In the genomic region with DNA sequence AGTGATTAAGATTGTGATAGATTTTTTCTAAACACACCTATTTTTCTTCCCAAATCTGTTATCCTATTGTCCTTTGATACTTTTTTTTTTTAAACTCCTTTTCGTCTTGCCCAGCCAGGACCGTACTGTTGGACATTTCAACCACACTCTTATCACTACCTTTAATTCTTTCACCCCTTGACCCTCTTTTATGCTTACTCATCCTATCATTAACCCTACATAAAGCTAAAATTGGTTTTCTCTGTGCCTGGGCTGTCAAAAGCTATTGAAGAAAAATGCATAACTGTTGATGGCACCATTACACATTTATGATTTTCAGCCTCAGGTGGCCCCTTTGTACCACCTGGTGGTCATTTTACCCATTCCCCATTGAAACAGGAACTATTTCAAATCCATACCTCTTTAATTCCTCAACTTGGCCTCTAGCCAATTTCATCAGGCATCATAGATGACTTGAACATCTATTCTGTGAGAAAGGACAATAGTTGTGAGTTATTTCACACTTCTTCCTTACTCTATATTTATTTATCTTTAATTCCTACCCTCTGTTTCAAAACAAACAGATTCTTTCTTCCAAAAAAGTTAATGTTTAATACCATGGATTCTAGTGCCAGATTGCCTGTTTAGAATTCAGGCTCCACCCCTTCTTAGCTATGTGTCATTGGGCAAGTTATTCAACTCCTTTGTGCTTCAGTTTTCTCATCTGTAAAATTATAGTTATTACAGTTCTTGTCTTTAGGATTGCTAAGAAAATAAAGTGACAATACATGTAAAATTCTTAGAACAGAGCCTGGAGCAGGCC, we compare ENCODE assay signal across 21 cellular contexts.
DNase-seq lines count a peak whose midpoint lies in the region; ATAC-seq, FAIRE-seq and TF ChIP-seq lines count a peak whose summit lies in the region.
"Had no signal": no experiment of that assay in that cellular context is flagged by ENCODE, and none has a peak within 500 bp of the region (broad histone marks: within the 10 kb centered on the region; RNA-seq: fewer than 3 reads in every experiment).

No MANE protein-coding gene starts in this region.

- H3K36me3 ChIP-seq in Karpas-422 (ENCODE audit: insufficient read depth, low read length) (no peaks in the 10 kb centered on the region), PC-3 (ENCODE audit: low read depth, low read length) (no peaks in the 10 kb centered on the region), HepG2 (replicated peaks in 1 of 2; ENCODE audit: control insufficient read depth in 1 of 2, insufficient read depth in 2 of 2, low read length in 2 of 2) (no peaks in the 10 kb centered on the region), vagina (no peaks in the 10 kb centered on the region)
- H3K36me3 ChIP-seq: ascending aorta, BLaER1 had no signal

- POLR2A ChIA-PET in PC-3 (lab: Charles Lee; ENCODE audit: unreplicated experiment), result no interaction called here
- POLR2A ChIA-PET in HepG2 (lab: Yijun Ruan, JAX), result no interaction called here

- in situ Hi-C loops in HepG2 (cut with HindIII; ENCODE audit: extremely low pct_ligation_motif_present, low pct_unique_long_range_greater_than_20kb), result no loop called here

- BruUV-seq in PC-3 (replicated peaks; lab: Mats Ljungman, UMichigan) (no TSS peak), HepG2 (replicated peaks; lab: Mats Ljungman, UMichigan) (no TSS peak)

- TF ChIP-seq POLR2A in HepG2 (IDR thresholded peaks at IDR 0.05; ENCODE audit: insufficient read depth in 1 of 2, low read depth in 2 of 2, low read length in 2 of 2) (no peak), vagina (IDR thresholded peaks at IDR 0.05) (no peak)

- no peak overlapping the region for H3K9ac ChIP-seq in Karpas-422 (ENCODE audit: low read length)
- no peak overlapping the region for H3K9ac ChIP-seq in PC-3 (ENCODE audit: low read length)
- H3K9ac ChIP-seq in HepG2 (ENCODE audit: insufficient read depth, low read depth, low read length), result no peak overlapping the region
- H3K9ac ChIP-seq: BLaER1 had no signal

- no peaks in the 10 kb centered on the region for H3K9me3 ChIP-seq in Karpas-422 (ENCODE audit: low read length)
- no peaks in the 10 kb centered on the region for H3K9me3 ChIP-seq in PC-3 (ENCODE audit: low read length)
- H3K9me3 ChIP-seq in HepG2 (ENCODE audit: low read length), result no peaks in the 10 kb centered on the region
- no peaks in the 10 kb centered on the region for H3K9me3 ChIP-seq in vagina
- H3K9me3 ChIP-seq: ascending aorta, Caco-2 had no signal

- intact Hi-C loops in PC-3 (cut with micrococcal nuclease), result no loop called here
- intact Hi-C loops in HepG2 (cut with micrococcal nuclease; ENCODE audit: unreplicated experiment), result no loop called here
- intact Hi-C loops in vagina (cut with DNase I), result no loop called here

- H3K4me3 ChIP-seq in Karpas-422 (ENCODE audit: low read length), result no peak overlapping the region
- no peak overlapping the region for H3K4me3 ChIP-seq in PC-3 (ENCODE audit: low read length)
- H3K4me3 ChIP-seq in HepG2 (replicated peaks in 1 of 3; ENCODE audit: insufficient read depth in 1 of 3, low read depth in 2 of 3, low read length in 3 of 3), result no peak overlapping the region
- no peak overlapping the region for H3K4me3 ChIP-seq in vagina
- H3K4me3 ChIP-seq: ascending aorta, BLaER1, dorsolateral prefrontal cortex, mucosa of descending colon had no signal

- 95% methylated on average over 2 of the region's 2 CpGs for WGBS in HepG2 (ENCODE audit: low lambda C conversion rate)

- no peak overlapping the region for H3K27ac ChIP-seq in Karpas-422 (ENCODE audit: low read length)
- no peak overlapping the region for H3K27ac ChIP-seq in PC-3 (ENCODE audit: low read length)
- no peak overlapping the region for H3K27ac ChIP-seq in HepG2 (ENCODE audit: extremely low read length, insufficient read depth, low read length)
- H3K27ac ChIP-seq in vagina, result no peak overlapping the region
- H3K27ac ChIP-seq: ascending aorta, BLaER1, dorsolateral prefrontal cortex, epithelial cell of prostate had no signal

- H3K4me1 ChIP-seq in Karpas-422 (ENCODE audit: low read length) (peaks cover 12% of the 10 kb centered on the region), PC-3 (ENCODE audit: insufficient read depth, low read length) (no peaks in the 10 kb centered on the region), HepG2 (ENCODE audit: insufficient read depth, low read length) (no peaks in the 10 kb centered on the region), vagina (no peaks in the 10 kb centered on the region)
- H3K4me1 ChIP-seq: ascending aorta, Caco-2 had no signal

- H3K79me2 ChIP-seq in Karpas-422 (ENCODE audit: low read length), result no peaks in the 10 kb centered on the region
- H3K79me2 ChIP-seq in PC-3 (ENCODE audit: low read length), result no peaks in the 10 kb centered on the region
- no peaks in the 10 kb centered on the region for H3K79me2 ChIP-seq in HepG2 (ENCODE audit: insufficient read depth, low read length)

- FAIRE-seq in HepG2 (lab: Jason Lieb, UNC), result no peak
- FAIRE-seq: A204.1 had no signal

- ATAC-seq in PC-3 (no peak), HepG2 (no peak)
- ATAC-seq: mucosa of descending colon had no signal

- H2AFZ ChIP-seq in Karpas-422 (ENCODE audit: low read length) (no peak overlapping the region), PC-3 (ENCODE audit: low read length) (no peak overlapping the region), HepG2 (ENCODE audit: low read length) (no peak overlapping the region)

- H3F3A ChIP-seq in PC-3 (ENCODE audit: low read length, unreplicated experiment), result no peaks in the 10 kb centered on the region

- peak; percentile 10 for DNase-seq in NCI-H1105 treated with DMSO at 0.1 percent for 48 hours (lab: John Stamatoyannopoulos, UW)
- no peak for DNase-seq in NCI-H1105 (lab: John Stamatoyannopoulos, UW)
- peak; percentile 35 for DNase-seq in Karpas-422
- DNase-seq in PC-3, result peak; percentile 28
- DNase-seq in HepG2 (ENCODE audit: low spot score), result no peak
- DNase-seq in SW 1271 (lab: John Stamatoyannopoulos, UW), result no peak
- DNase-seq in anterior cingulate cortex (lab: John Stamatoyannopoulos, UW), result no peak
- DNase-seq in vagina (ENCODE audit: extremely low spot score in 2 of 2), result no peak
- DNase-seq: activated CD4-positive, alpha-beta T cell treated with anti-CD3 and anti-CD28 coated beads for 48 hours; central memory CD4-positive, alpha-beta T cell; dorsolateral prefrontal cortex; immature natural killer cell; mucosa of descending colon; NCI-H187 treated with DMSO at 0.1 percent for 48 hours; nephron progenitor cell; Right ventricle myocardium superior had no signal

- TF ChIP-seq CTCF in PC-3 (conservative IDR thresholded peaks at IDR 0.05; ENCODE audit: low read depth, low read length), result peak; percentile 29; the same call in 1 of the 2 replicates
- no peak for TF ChIP-seq CTCF in HepG2 (CRISPR knock-in tag; IDR thresholded peaks at IDR 0.05)
- no peak for TF ChIP-seq CTCF in vagina (IDR thresholded peaks at IDR 0.05)

- TF ChIP-seq EP300 in HepG2 (IDR thresholded peaks at IDR 0.05; ENCODE audit: low read depth in 2 of 2, low read length in 2 of 2), result no peak
- no peak for TF ChIP-seq EP300 in HepG2 (CRISPR knock-in tag; IDR thresholded peaks at IDR 0.05; ENCODE audit: borderline replicate concordance)

- H4K20me1 ChIP-seq in Karpas-422 (ENCODE audit: insufficient read depth, low read depth, low read length), result 0 out of 2 replicates have a peak, but pooled peaks cover 4% of the 10 kb centered on the region
- no peaks in the 10 kb centered on the region for H4K20me1 ChIP-seq in PC-3 (ENCODE audit: low read length)
- H4K20me1 ChIP-seq in HepG2 (ENCODE audit: insufficient read depth, low read length), result no peaks in the 10 kb centered on the region
- H4K20me1 ChIP-seq: BLaER1 had no signal

- H3K4me2 ChIP-seq in Karpas-422 (ENCODE audit: low read depth, low read length, poor library complexity, severe bottlenecking), result no peak overlapping the region
- H3K4me2 ChIP-seq in PC-3 (ENCODE audit: low read length), result no peak overlapping the region
- no peak overlapping the region for H3K4me2 ChIP-seq in HepG2 (ENCODE audit: low read depth, low read length)
- H3K4me2 ChIP-seq: BLaER1 had no signal

- H3K9me2 ChIP-seq in Karpas-422 (replicated peaks; ENCODE audit: insufficient read depth, low read length), result no peaks in the 10 kb centered on the region
- H3K9me2 ChIP-seq in PC-3 (replicated peaks; ENCODE audit: low read length), result no peaks in the 10 kb centered on the region

- H3K27me3 ChIP-seq in Karpas-422 (ENCODE audit: low read length) (no peaks in the 10 kb centered on the region), PC-3 (ENCODE audit: low read length) (no peaks in the 10 kb centered on the region), HepG2 (ENCODE audit: control insufficient read depth in 1 of 2, insufficient read depth in 2 of 2, low read length in 2 of 2) (no peaks in the 10 kb centered on the region), vagina (no peaks in the 10 kb centered on the region)
- H3K27me3 ChIP-seq: ascending aorta, BLaER1, dorsolateral prefrontal cortex had no signal

- CTCF ChIA-PET in PC-3 (lab: Charles Lee), result interaction anchor here (0.7 kb wide), 1 partner anchor 71 kb away, joined by 3 read pairs; no protein-coding TSS in a partner anchor
- CTCF ChIA-PET in HepG2 (lab: Yijun Ruan, JAX; ENCODE audit: low intra/inter-chr PET ratio, low total read pairs), result interaction anchor here (1.9 kb wide), 1 partner anchor 141 kb away, joined by 8 read pairs; no protein-coding TSS in a partner anchor

- no peak for TF ChIP-seq RAD21 in HepG2 (CRISPR knock-in tag; IDR thresholded peaks at IDR 0.05)

TF ChIP-seq in HepG2, 621 proteins besides CTCF, POLR2A, EP300 and RAD21 (continues in another document):
- no peak for TF ChIP-seq ISX (CRISPR knock-in tag; conservative IDR thresholded peaks at IDR 0.05)
- no peak for TF ChIP-seq MATR3 (CRISPR knock-in tag; IDR thresholded peaks at IDR 0.05)
- 0 out of 2 replicates have a peak, but pooled peaks have one; percentile 22 for TF ChIP-seq NFE2L2 (IDR thresholded peaks at IDR 0.05; ENCODE audit: low read length)
- TF ChIP-seq ZBTB49 (CRISPR knock-in tag; IDR thresholded peaks at IDR 0.05; ENCODE audit: borderline replicate concordance), result no peak
- no peak for TF ChIP-seq SAP130 (CRISPR knock-in tag; IDR thresholded peaks at IDR 0.05; ENCODE audit: low read depth)

Comparison
In these comparisons a context has a peak if more than half of its experiments do, and no peak if none do; other contexts are left out.
1. DNase-seq: peak in NCI-H1105 treated with DMSO at 0.1 percent for 48 hours (single experiment), Karpas-422 (single experiment) and PC-3 (single experiment); none in NCI-H1105 (single experiment), HepG2 (single experiment), SW 1271 (0 of 2), anterior cingulate cortex (0 of 58) and vagina (0 of 2).